1 cellular context compared by ENCODE assay signal in genomic region chr4:40648742-40649281, GRCh38.
TF ChIP-seq lines count a peak whose summit lies in the region.

No MANE protein-coding gene starts in this region.

TF ChIP-seq in GM23338, 12 proteins besides CTCF, POLR2A, EP300 and RAD21 (continued from another document):
- TF ChIP-seq, protein P1, sequence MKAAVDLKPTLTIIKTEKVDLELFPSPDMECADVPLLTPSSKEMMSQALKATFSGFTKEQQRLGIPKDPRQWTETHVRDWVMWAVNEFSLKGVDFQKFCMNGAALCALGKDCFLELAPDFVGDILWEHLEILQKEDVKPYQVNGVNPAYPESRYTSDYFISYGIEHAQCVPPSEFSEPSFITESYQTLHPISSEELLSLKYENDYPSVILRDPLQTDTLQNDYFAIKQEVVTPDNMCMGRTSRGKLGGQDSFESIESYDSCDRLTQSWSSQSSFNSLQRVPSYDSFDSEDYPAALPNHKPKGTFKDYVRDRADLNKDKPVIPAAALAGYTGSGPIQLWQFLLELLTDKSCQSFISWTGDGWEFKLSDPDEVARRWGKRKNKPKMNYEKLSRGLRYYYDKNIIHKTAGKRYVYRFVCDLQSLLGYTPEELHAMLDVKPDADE (IDR thresholded peaks at IDR 0.05), result no peak
- TF ChIP-seq JUNB (IDR thresholded peaks at IDR 0.05; ENCODE audit: unreplicated experiment) (no peak), EZH2 (IDR thresholded peaks at IDR 0.05; ENCODE audit: low read depth, unreplicated experiment) (no peak), POLR2AphosphoS5 (IDR thresholded peaks at IDR 0.05; ENCODE audit: low read depth) (no peak), NANOG (IDR thresholded peaks at IDR 0.05; ENCODE audit: borderline replicate concordance) (no peak), REST (IDR thresholded peaks at IDR 0.05; ENCODE audit: unreplicated experiment) (no peak), EZH2phosphoT487 (IDR thresholded peaks at IDR 0.05; ENCODE audit: unreplicated experiment) (no peak), ZNF331 (CRISPR knock-in tag; IDR thresholded peaks at IDR 0.05; ENCODE audit: low read depth) (no peak), CREB1 (CRISPR knock-in tag; IDR thresholded peaks at IDR 0.05; ENCODE audit: low read depth) (no peak), STAT1 (IDR thresholded peaks at IDR 0.05; ENCODE audit: unreplicated experiment) (no peak)
TF ChIP-seq in GM23338: peak in this region for 0.
